Comparison of ENCODE assay signal across 28 cellular contexts in the genomic region with DNA sequence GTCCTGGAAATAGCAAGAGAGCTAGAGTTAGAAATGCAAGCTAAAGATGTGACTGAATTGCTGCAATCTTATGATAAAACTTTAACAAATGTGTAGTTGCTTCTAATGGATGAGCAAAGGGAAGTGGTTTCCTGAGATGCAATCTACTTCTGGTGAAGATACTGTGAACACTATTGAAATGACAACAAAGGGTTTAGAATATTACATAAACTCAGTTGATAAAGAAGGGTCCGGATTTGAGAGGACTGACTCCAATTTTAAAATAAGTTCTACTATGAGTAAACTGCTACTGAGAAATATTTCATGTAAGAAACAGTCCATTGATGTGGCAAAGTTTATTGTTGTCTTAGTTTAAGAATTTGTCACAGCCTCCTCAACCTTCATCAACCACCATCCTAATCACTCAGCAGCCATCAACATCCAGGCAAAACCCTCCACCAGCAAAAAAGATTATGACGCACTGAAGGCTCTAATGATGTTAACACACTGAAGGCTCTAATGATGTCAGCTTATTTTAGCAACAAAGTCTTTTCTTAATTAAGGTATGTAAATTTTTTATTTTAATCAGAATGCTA.
A peak's percentile ranks its signal among the peaks of the same experiment; 100 is the strongest.
DNase-seq lines count a peak whose midpoint lies in the region; ATAC-seq, FAIRE-seq and TF ChIP-seq lines count a peak whose summit lies in the region.
"Had no signal": no experiment of that assay in that cellular context is flagged by ENCODE, and none has a peak within 500 bp of the region (broad histone marks: within the 10 kb centered on the region; RNA-seq: fewer than 3 reads in every experiment).

No MANE protein-coding gene starts in this region.

- intact Hi-C loops in pancreas (cut with DNase I), result no loop called here

- no peak overlapping the region for H3K4me3 ChIP-seq in pancreas
- H3K4me3 ChIP-seq in WERI-Rb-1 (ENCODE audit: low read depth, low read length), result no peak overlapping the region
- H3K4me3 ChIP-seq: BLaER1, GM12878 had no signal

- ATAC-seq in stimulated activated naive CD8-positive, alpha-beta T cell treated with anti-CD3 and anti-CD28 coated beads, Interleukin-15, amount 100 ng/mL, for 72 hours, result peak; percentile 66
- no peak for ATAC-seq in stimulated activated naive CD8-positive, alpha-beta T cell treated with anti-CD3 and anti-CD28 coated beads, Interleukin-15, Interleukin-2, amounts not matched to agents 100 U/mL and 50 U/mL, for 24 hours
- ATAC-seq in effector memory CD8-positive, alpha-beta T cell (replicated peaks), result peak; percentile 43
- no peak for ATAC-seq in pancreas
- ATAC-seq: GM12878 had no signal

- TF ChIP-seq CTCF in pancreas (IDR thresholded peaks at IDR 0.05) (no peak), WERI-Rb-1 (IDR thresholded peaks at IDR 0.05; ENCODE audit: low read depth, low read length) (no peak)

- H3K4me3 Mint-ChIP-seq in stimulated activated naive CD8-positive, alpha-beta T cell treated with anti-CD3 and anti-CD28 coated beads, Interleukin-15, amount 100 ng/mL, for 72 hours, result no peak overlapping the region
- H3K4me3 Mint-ChIP-seq in effector memory CD8-positive, alpha-beta T cell, result peak overlapping the region in 1 of 2 donors; percentile 29
- H3K4me3 Mint-ChIP-seq: CD14-positive monocyte; CD4-positive, alpha-beta memory T cell; CD4-positive, CD25-positive, alpha-beta regulatory T cell had no signal

- peaks cover 6% of the 10 kb centered on the region in 2 donors for H3K9me3 Mint-ChIP-seq in stimulated activated naive CD8-positive, alpha-beta T cell treated with anti-CD3 and anti-CD28 coated beads, Interleukin-15, amount 100 ng/mL, for 72 hours
- peaks cover 7 to 8% of the 10 kb centered on the region in 2 donors for H3K9me3 Mint-ChIP-seq in effector memory CD8-positive, alpha-beta T cell

- no peaks in the 10 kb centered on the region for H3K27me3 ChIP-seq in pancreas
- H3K27me3 ChIP-seq in WERI-Rb-1 (ENCODE audit: insufficient read depth, low read depth, severe bottlenecking), result no peaks in the 10 kb centered on the region
- H3K27me3 ChIP-seq: BE2C, BLaER1 had no signal

- DNase-seq in stimulated activated naive CD8-positive, alpha-beta T cell treated with anti-CD3 and anti-CD28 coated beads, Interleukin-15, amount 100 ng/mL, for 72 hours, result no peak
- DNase-seq in stimulated activated naive CD8-positive, alpha-beta T cell treated with anti-CD3 and anti-CD28 coated beads, Interleukin-15, Interleukin-2, amounts not matched to agents 100 U/mL and 50 U/mL, for 24 hours, result no peak
- DNase-seq in MV-4-11 (lab: John Stamatoyannopoulos, UW), result peak; percentile 12
- no peak for DNase-seq in effector memory CD8-positive, alpha-beta T cell
- peak; percentile 26 for DNase-seq in superior temporal gyrus (ENCODE audit: extremely low spot score)
- no peak for DNase-seq in pancreas
- DNase-seq in WERI-Rb-1, result no peak
- DNase-seq in activated CD4-positive, alpha-beta T cell treated with anti-CD3 and anti-CD28 coated beads for 4 hours, result no peak
- DNase-seq: 8988T; ACHN; BE2C; C1 segment of cervical spinal cord; CD4-positive, CD25-positive, alpha-beta regulatory T cell; CD8-positive, alpha-beta memory T cell; COR-L47; DMS 273 treated with DMSO at 0.1 percent for 48 hours; DMS153; DMS53; DMS79; DND-41; EL; GDM1 had no signal

- no peaks in the 10 kb centered on the region for H3K36me3 Mint-ChIP-seq in effector memory CD8-positive, alpha-beta T cell (ENCODE audit: insufficient read depth)
- H3K36me3 Mint-ChIP-seq: CD14-positive monocyte; CD4-positive, alpha-beta memory T cell; CD4-positive, CD25-positive, alpha-beta regulatory T cell; CD8-positive, alpha-beta memory T cell had no signal

- no peaks in the 10 kb centered on the region for H3K9me3 ChIP-seq in pancreas
- H3K9me3 ChIP-seq in WERI-Rb-1 (ENCODE audit: severe bottlenecking), result no peaks in the 10 kb centered on the region
- H3K9me3 ChIP-seq: BE2C, BLaER1 had no signal

- H3K27me3 Mint-ChIP-seq in stimulated activated naive CD8-positive, alpha-beta T cell treated with anti-CD3 and anti-CD28 coated beads, Interleukin-15, amount 100 ng/mL, for 72 hours, result no peaks in the 10 kb centered on the region
- H3K27me3 Mint-ChIP-seq in effector memory CD8-positive, alpha-beta T cell, result no peaks in the 10 kb centered on the region
- H3K27me3 Mint-ChIP-seq: CD4-positive, alpha-beta memory T cell; CD4-positive, CD25-positive, alpha-beta regulatory T cell; CD8-positive, alpha-beta memory T cell had no signal

- 68 to 76% methylated on average over 2 of the region's 2 CpGs for WGBS in pancreas, 2 donors

- H3K36me3 ChIP-seq in pancreas, result no peaks in the 10 kb centered on the region
- H3K36me3 ChIP-seq in WERI-Rb-1, result no peaks in the 10 kb centered on the region
- H3K36me3 ChIP-seq: BE2C, BLaER1 had no signal

- no peak overlapping the region for H3K27ac ChIP-seq in pancreas
- no peak overlapping the region for H3K27ac ChIP-seq in WERI-Rb-1
- H3K27ac ChIP-seq: BLaER1 had no signal

- H3K27ac Mint-ChIP-seq in stimulated activated naive CD8-positive, alpha-beta T cell treated with anti-CD3 and anti-CD28 coated beads, Interleukin-15, amount 100 ng/mL, for 72 hours, result no peak overlapping the region
- peak overlapping the region; percentile 20 to 44 for H3K27ac Mint-ChIP-seq in effector memory CD8-positive, alpha-beta T cell
- H3K27ac Mint-ChIP-seq: CD14-positive monocyte; CD4-positive, alpha-beta memory T cell; CD4-positive, CD25-positive, alpha-beta regulatory T cell; CD8-positive, alpha-beta memory T cell had no signal

- H3K4me1 ChIP-seq in pancreas, result no peaks in the 10 kb centered on the region
- H3K4me1 ChIP-seq: BLaER1 had no signal

- no peaks in the 10 kb centered on the region for H3K4me1 Mint-ChIP-seq in stimulated activated naive CD8-positive, alpha-beta T cell treated with anti-CD3 and anti-CD28 coated beads, Interleukin-15, amount 100 ng/mL, for 72 hours
- peaks cover 0 to 2% of the 10 kb centered on the region in 2 donors for H3K4me1 Mint-ChIP-seq in effector memory CD8-positive, alpha-beta T cell (ENCODE audit: low read depth in 2 of 2)
- H3K4me1 Mint-ChIP-seq: CD14-positive monocyte; CD4-positive, alpha-beta memory T cell; CD4-positive, CD25-positive, alpha-beta regulatory T cell; CD8-positive, alpha-beta memory T cell had no signal

- no peak for FAIRE-seq in pancreas (lab: Jason Lieb, UNC)
- FAIRE-seq: GM12878, GM12892, GM18507 had no signal

Comparison
In these comparisons a context has a peak if more than half of its experiments do, and no peak if none do; other contexts are left out.
1. ATAC-seq: peak in stimulated activated naive CD8-positive, alpha-beta T cell treated with anti-CD3 and anti-CD28 coated beads, Interleukin-15, amount 100 ng/mL, for 72 hours (single experiment) and effector memory CD8-positive, alpha-beta T cell (single experiment); none in stimulated activated naive CD8-positive, alpha-beta T cell treated with anti-CD3 and anti-CD28 coated beads, Interleukin-15, Interleukin-2, amounts not matched to agents 100 U/mL and 50 U/mL, for 24 hours (single experiment) and pancreas (0 of 4).
2. DNase-seq: peak in MV-4-11 (single experiment) and superior temporal gyrus (single experiment); none in stimulated activated naive CD8-positive, alpha-beta T cell treated with anti-CD3 and anti-CD28 coated beads, Interleukin-15, amount 100 ng/mL, for 72 hours (0 of 2), stimulated activated naive CD8-positive, alpha-beta T cell treated with anti-CD3 and anti-CD28 coated beads, Interleukin-15, Interleukin-2, amounts not matched to agents 100 U/mL and 50 U/mL, for 24 hours (single experiment), effector memory CD8-positive, alpha-beta T cell (0 of 3), pancreas (0 of 6), WERI-Rb-1 (single experiment) and activated CD4-positive, alpha-beta T cell treated with anti-CD3 and anti-CD28 coated beads for 4 hours (0 of 2).
3. H3K27ac Mint-ChIP-seq: peak in effector memory CD8-positive, alpha-beta T cell (2 of 2); none in stimulated activated naive CD8-positive, alpha-beta T cell treated with anti-CD3 and anti-CD28 coated beads, Interleukin-15, amount 100 ng/mL, for 72 hours (0 of 2).